In the genomic region with DNA sequence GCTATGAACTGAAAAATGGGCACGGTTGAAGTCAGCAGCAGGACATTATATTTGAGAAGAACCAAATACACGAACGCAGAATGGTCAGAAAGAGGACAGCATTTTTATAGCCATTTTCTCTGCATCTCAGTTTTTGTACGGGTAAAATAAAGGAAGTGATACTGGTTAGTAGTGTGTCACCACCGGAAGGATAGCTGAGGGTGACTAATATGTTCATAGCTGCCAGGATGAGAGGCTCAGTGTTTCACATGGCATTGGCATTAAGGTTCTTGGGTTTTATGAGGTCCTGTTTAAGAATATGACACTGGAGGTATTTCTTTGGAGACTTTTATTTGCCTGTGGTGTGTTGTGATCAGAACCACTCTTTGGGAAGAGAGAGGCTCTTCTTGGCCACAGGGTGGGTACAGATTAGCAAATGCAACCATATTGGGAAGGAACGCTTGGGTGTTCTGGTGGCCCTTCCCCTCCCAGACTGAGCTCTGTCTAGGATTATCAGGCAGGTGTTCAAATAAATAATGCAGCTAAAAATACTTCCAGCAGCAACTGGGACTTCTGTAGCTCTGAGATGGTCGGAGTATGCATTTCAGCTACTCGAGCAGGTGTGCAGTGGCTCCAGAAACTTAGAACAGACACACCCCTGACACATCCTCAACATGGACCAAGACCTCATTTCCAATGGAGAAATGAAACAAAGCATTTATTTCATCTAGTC, we compare ENCODE assay signal across 9 cellular contexts.
DNase-seq lines count a peak whose midpoint lies in the region; ATAC-seq, FAIRE-seq and TF ChIP-seq lines count a peak whose summit lies in the region.
"Had no signal": no experiment of that assay in that cellular context is flagged by ENCODE, and none has a peak within 500 bp of the region (broad histone marks: within the 10 kb centered on the region; RNA-seq: fewer than 3 reads in every experiment).

No MANE protein-coding gene starts in this region.

- H3K9ac ChIP-seq in kidney (ENCODE audit: low read length in 2 of 2) = no peak overlapping the region

- ATAC-seq in GM18502 (IDR thresholded peaks at IDR 0.05; ENCODE audit: poor library complexity, unreplicated experiment) (peak; percentile 98), HG02678 (IDR thresholded peaks at IDR 0.05; ENCODE audit: unreplicated experiment) (peak; percentile 83), left lung (peak; percentile 52), GM21737 (IDR thresholded peaks at IDR 0.05; ENCODE audit: unreplicated experiment) (no peak)

- intact Hi-C loops in left lung (cut with DNase I) (no loop called here), kidney (cut with DNase I) (no loop called here), vagina (cut with DNase I) (no loop called here)

- TF ChIP-seq CTCF in left lung (IDR thresholded peaks at IDR 0.05) (no peak), kidney (IDR thresholded peaks at IDR 0.05; ENCODE audit: borderline replicate concordance, extremely low read depth, insufficient read depth) (no peak), vagina (IDR thresholded peaks at IDR 0.05) (no peak)

- DNase-seq in NOMO-1 treated with dmso at 0.1 percent for 144 hours (lab: John Stamatoyannopoulos, UW; ENCODE audit: unreplicated experiment) (peak; percentile 74), left lung (no peak), kidney (no peak), SW480 (ENCODE audit: low spot score) (no peak), vagina (ENCODE audit: extremely low spot score in 2 of 2) (no peak)
- DNase-seq: activated CD4-positive, alpha-beta T cell treated with anti-CD3 and anti-CD28 coated beads, Interleukin-2, amount 10 ng/mL, durations not matched to agents 24 days and 14 days had no signal

- H3K27ac ChIP-seq in left lung = no peak overlapping the region
- H3K27ac ChIP-seq in kidney (ENCODE audit: low read depth in 2 of 2, low read length in 2 of 2) = no peak overlapping the region
- H3K27ac ChIP-seq in vagina = no peak overlapping the region

- TF ChIP-seq POLR2A in vagina (IDR thresholded peaks at IDR 0.05) = no peak

- no peak overlapping the region for H3K4me3 ChIP-seq in left lung
- no peak overlapping the region for H3K4me3 ChIP-seq in kidney (ENCODE audit: low read length in 2 of 2)
- no peak overlapping the region for H3K4me3 ChIP-seq in vagina

- H3K36me3 ChIP-seq in left lung (no peaks in the 10 kb centered on the region), kidney (ENCODE audit: control insufficient read depth in 1 of 2, insufficient read depth in 2 of 2, low read length in 2 of 2) (no peaks in the 10 kb centered on the region), vagina (no peaks in the 10 kb centered on the region)

- peaks cover 11 to 34% of the 10 kb centered on the region in 2 donors for H3K4me1 ChIP-seq in left lung
- peaks cover 21 to 36% of the 10 kb centered on the region in 2 donors for H3K4me1 ChIP-seq in kidney (ENCODE audit: control insufficient read depth in 1 of 2, insufficient read depth in 1 of 2, low read depth in 1 of 2, low read length in 2 of 2)
- H3K4me1 ChIP-seq in vagina = peaks cover 86% of the 10 kb centered on the region

- H3K27me3 ChIP-seq in left lung (peaks cover 0 to 8% of the 10 kb centered on the region in 2 donors), vagina (no peaks in the 10 kb centered on the region)

- no peaks in the 10 kb centered on the region for H3K9me3 ChIP-seq in left lung
- no peaks in the 10 kb centered on the region for H3K9me3 ChIP-seq in kidney (ENCODE audit: control insufficient read depth in 1 of 2, low read length in 2 of 2)
- H3K9me3 ChIP-seq in vagina = no peaks in the 10 kb centered on the region

- FAIRE-seq in kidney (lab: Jason Lieb, UNC) = no peak
